17 cellular contexts compared by ENCODE assay signal in the genomic region with DNA sequence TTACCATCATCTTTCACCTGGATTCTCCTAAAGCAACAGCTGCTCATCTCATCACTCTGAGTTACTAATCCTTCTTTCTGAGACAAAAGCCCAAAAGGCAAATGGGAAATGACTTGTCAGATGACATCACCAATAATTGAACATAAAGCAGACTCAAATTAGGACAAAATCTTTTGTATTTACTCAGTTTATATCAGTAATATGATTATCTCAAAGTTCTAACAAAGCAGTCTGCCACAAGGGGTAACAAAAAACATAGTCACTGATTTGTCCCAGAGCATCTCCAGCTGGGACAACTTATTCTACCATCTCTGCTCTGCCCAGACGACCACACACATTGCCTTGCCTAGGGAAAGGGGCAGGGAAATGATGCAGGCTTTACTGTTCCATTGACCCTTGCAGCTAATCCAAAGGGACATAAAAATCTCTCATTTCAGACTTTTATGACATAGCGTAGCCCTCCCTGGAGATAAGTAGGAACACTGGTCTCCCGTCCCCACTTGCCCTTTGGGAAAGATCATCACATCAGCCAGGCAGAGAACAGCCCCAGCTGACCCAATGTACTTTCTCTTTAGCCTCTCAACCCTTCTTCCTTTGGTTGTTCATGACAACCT.
DNase-seq lines count a peak whose midpoint lies in the region; ATAC-seq and TF ChIP-seq lines count a peak whose summit lies in the region.
"Had no signal": no experiment of that assay in that cellular context is flagged by ENCODE, and none has a peak within 500 bp of the region (broad histone marks: within the 10 kb centered on the region; RNA-seq: fewer than 3 reads in every experiment).

No MANE protein-coding gene starts in this region.

- H3K9ac ChIP-seq in PC-3 (ENCODE audit: low read length) = no peak overlapping the region

- no peaks in the 10 kb centered on the region for H3K9me2 ChIP-seq in PC-3 (replicated peaks; ENCODE audit: low read length)

- H3K36me3 Mint-ChIP-seq in activated T-cell treated with anti-CD3 and anti-CD28 coated beads, Interleukin-2, amount 50 U/mL, for 72 hours (ENCODE audit: insufficient read depth in 2 of 2) = peaks cover 1 to 6% of the 10 kb centered on the region in 2 donors
- H3K36me3 Mint-ChIP-seq: mesothelial cell of epicardium had no signal

- POLR2A ChIA-PET in PC-3 (lab: Charles Lee; ENCODE audit: unreplicated experiment) = no interaction called here

- H3K27ac Mint-ChIP-seq in activated T-cell treated with anti-CD3 and anti-CD28 coated beads, Interleukin-2, amount 50 U/mL, for 72 hours = peak overlapping the region; percentile 59
- H3K27ac Mint-ChIP-seq: mesothelial cell of epicardium had no signal

- no peak for DNase-seq in activated T-cell treated with anti-CD3 and anti-CD28 coated beads, Interleukin-2, amount 50 U/mL, for 72 hours
- DNase-seq in activated T-cell treated with anti-CD3 and anti-CD28 coated beads, Interleukin-2, amount 50 U/mL, for 48 hours = no peak
- DNase-seq in PC-3 = no peak
- DNase-seq in effector memory CD4-positive, alpha-beta T cell = no peak
- no peak for DNase-seq in sciatic nerve (ENCODE audit: low spot score)
- DNase-seq in stimulated activated CD4-positive, alpha-beta T cell treated with anti-CD3 and anti-CD28 coated beads, Interleukin-2, amount 100 ng/mL, for 24 hours = no peak
- DNase-seq in stimulated activated naive CD4-positive, alpha-beta T cell (lab: John Stamatoyannopoulos, UW) = no peak
- DNase-seq in DMS 273 (lab: John Stamatoyannopoulos, UW; ENCODE audit: unreplicated experiment) = no peak
- DNase-seq: activated CD8-positive, alpha-beta memory T cell treated with anti-CD3 and anti-CD28 coated beads, Interleukin-2, amount 50 U/mL, for 4 hours; COR-L47; dorsolateral prefrontal cortex; NCI-H1417; NCI-H2171; PC-9; WERI-Rb-1 had no signal

- peaks cover 2 to 5% of the 10 kb centered on the region in 2 donors for H3K9me3 Mint-ChIP-seq in activated T-cell treated with anti-CD3 and anti-CD28 coated beads, Interleukin-2, amount 50 U/mL, for 72 hours

- no peaks in the 10 kb centered on the region for H3K27me3 Mint-ChIP-seq in activated T-cell treated with anti-CD3 and anti-CD28 coated beads, Interleukin-2, amount 50 U/mL, for 72 hours (ENCODE audit: low read depth)

- H3K9me3 ChIP-seq in PC-3 (ENCODE audit: low read length) = no peaks in the 10 kb centered on the region
- no peaks in the 10 kb centered on the region for H3K9me3 ChIP-seq in effector memory CD4-positive, alpha-beta T cell (ENCODE audit: control insufficient read depth, low read length)

- peak; percentile 14 to 20 for ATAC-seq in activated T-cell treated with anti-CD3 and anti-CD28 coated beads, Interleukin-2, amount 50 U/mL, for 72 hours (replicated peaks in 1 of 2)
- ATAC-seq in PC-3 (no peak), sciatic nerve (peak; percentile 36)

- H3K36me3 ChIP-seq in PC-3 (ENCODE audit: low read depth, low read length) = no peaks in the 10 kb centered on the region
- H3K36me3 ChIP-seq in effector memory CD4-positive, alpha-beta T cell (ENCODE audit: control insufficient read depth, insufficient read depth, low read length) = no peaks in the 10 kb centered on the region
- H3K36me3 ChIP-seq: WERI-Rb-1 had no signal

- H3K27ac ChIP-seq in PC-3 (ENCODE audit: low read length) = peak overlapping the region; percentile 74; the same call in 1 of the 2 replicates
- peak overlapping the region; percentile 19 for H3K27ac ChIP-seq in effector memory CD4-positive, alpha-beta T cell (ENCODE audit: insufficient read depth, low read length, poor library complexity, severe bottlenecking)
- H3K27ac ChIP-seq: dorsolateral prefrontal cortex, PC-9, SK-N-MC, WERI-Rb-1 had no signal

- peaks cover 65% of the 10 kb centered on the region for H3K4me1 Mint-ChIP-seq in activated T-cell treated with anti-CD3 and anti-CD28 coated beads, Interleukin-2, amount 50 U/mL, for 72 hours (ENCODE audit: low read depth)

- BruUV-seq in PC-3 (replicated peaks; lab: Mats Ljungman, UMichigan) = no TSS peak

- H3K4me3 Mint-ChIP-seq in activated T-cell treated with anti-CD3 and anti-CD28 coated beads, Interleukin-2, amount 50 U/mL, for 72 hours = peak overlapping the region; percentile 35 to 55
- H3K4me3 Mint-ChIP-seq: mesothelial cell of epicardium had no signal

- no peak overlapping the region for H2AFZ ChIP-seq in PC-3 (ENCODE audit: low read length)
- H2AFZ ChIP-seq: PC-9 had no signal

- H4K20me1 ChIP-seq in PC-3 (ENCODE audit: low read length) = no peaks in the 10 kb centered on the region

- no peaks in the 10 kb centered on the region for H3K79me2 ChIP-seq in PC-3 (ENCODE audit: low read length)

- H3K4me2 ChIP-seq in PC-3 (ENCODE audit: low read length) = peak overlapping the region; percentile 60; the same call in 1 of the 2 replicates
- H3K4me2 ChIP-seq: PC-9 had no signal

- TF ChIP-seq CTCF in PC-3 (conservative IDR thresholded peaks at IDR 0.05; ENCODE audit: low read depth, low read length) = no peak

- H3F3A ChIP-seq in PC-3 (ENCODE audit: low read length, unreplicated experiment) = peaks cover 7% of the 10 kb centered on the region

- peaks cover 35% of the 10 kb centered on the region for H3K4me1 ChIP-seq in PC-3 (ENCODE audit: insufficient read depth, low read length)
- peaks cover 15% of the 10 kb centered on the region for H3K4me1 ChIP-seq in effector memory CD4-positive, alpha-beta T cell (ENCODE audit: control insufficient read depth, insufficient read depth, low read length, poor library complexity, severe bottlenecking)

- H3K27me3 ChIP-seq in PC-3 (ENCODE audit: low read length) = no peaks in the 10 kb centered on the region
- H3K27me3 ChIP-seq in effector memory CD4-positive, alpha-beta T cell (replicated peaks; ENCODE audit: control insufficient read depth, insufficient read depth, low read length, poor library complexity, severe bottlenecking) = no peaks in the 10 kb centered on the region
- H3K27me3 ChIP-seq: dorsolateral prefrontal cortex had no signal

- no peak overlapping the region for H3K4me3 ChIP-seq in PC-3 (ENCODE audit: low read length)
- H3K4me3 ChIP-seq in effector memory CD4-positive, alpha-beta T cell (ENCODE audit: insufficient read depth, low read depth, low read length, poor library complexity, severe bottlenecking) = no peak overlapping the region
- H3K4me3 ChIP-seq: dorsolateral prefrontal cortex, PC-9, SK-N-MC had no signal

- CTCF ChIA-PET in PC-3 (lab: Charles Lee) = no interaction called here

- intact Hi-C loops in PC-3 (cut with micrococcal nuclease) = no loop called here
- intact Hi-C loops in sciatic nerve (cut with DNase I) = no loop called here
